In the genomic region with DNA sequence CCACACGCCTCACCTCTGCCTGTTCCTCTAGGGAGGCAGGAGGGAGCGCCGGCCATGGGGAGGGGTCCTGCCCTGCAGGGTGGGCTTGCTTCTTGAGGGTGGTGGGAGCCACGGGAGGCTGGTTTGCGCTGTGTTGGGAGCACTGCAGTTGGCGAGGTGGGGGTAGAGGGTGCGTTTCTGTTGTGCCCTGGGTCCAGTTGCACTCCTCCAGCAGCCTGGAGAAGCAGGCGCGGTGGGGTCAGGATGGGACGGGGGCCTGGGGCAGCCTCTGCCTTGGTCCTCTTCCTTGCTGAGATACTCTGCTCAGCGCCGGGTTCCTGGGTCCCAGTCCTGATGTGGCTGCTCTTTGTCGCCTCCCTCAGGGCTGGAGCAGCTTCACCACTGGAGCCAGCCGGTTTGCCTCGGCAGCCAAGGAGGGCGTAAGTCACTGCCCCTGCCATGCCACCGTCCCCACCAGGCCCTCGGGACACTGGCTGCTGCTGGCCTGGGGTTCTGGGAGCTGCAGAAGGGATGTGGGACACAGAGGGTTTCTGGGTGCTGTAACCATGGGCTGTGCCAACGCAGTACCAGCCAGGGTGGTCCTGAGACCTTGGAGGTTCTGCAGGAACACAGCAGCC, we compare ENCODE assay signal across 12 cellular contexts. TPM values are rescaled to one million over a fixed set of nuclear protein-coding genes. Genes with fewer than 3 reads are reported as not detected.
DNase-seq lines count a peak whose midpoint lies in the region; ATAC-seq, FAIRE-seq and TF ChIP-seq lines count a peak whose summit lies in the region.
"Had no signal": no experiment of that assay in that cellular context is flagged by ENCODE, and none has a peak within 500 bp of the region (broad histone marks: within the 10 kb centered on the region; RNA-seq: fewer than 3 reads in every experiment).

No MANE protein-coding gene starts in this region.

- FAIRE-seq in HTR-8/SVneo (lab: Jason Lieb, UNC) = peak; percentile 38

- H3K36me3 Mint-ChIP-seq in neural crest cell (ENCODE audit: low read depth) = no peaks in the 10 kb centered on the region
- H3K36me3 Mint-ChIP-seq in activated T-cell treated with anti-CD3 and anti-CD28 coated beads, Interleukin-2, amount 50 U/mL, for 4 hours (ENCODE audit: insufficient read depth) = peaks cover 8% of the 10 kb centered on the region
- H3K36me3 Mint-ChIP-seq: natural killer cell had no signal

- no peak for ATAC-seq in activated T-cell treated with anti-CD3 and anti-CD28 coated beads, Interleukin-2, amount 50 U/mL, for 4 hours
- no peak for ATAC-seq in HG03571 (IDR thresholded peaks at IDR 0.05; ENCODE audit: unreplicated experiment)
- ATAC-seq: natural killer cell, T-cell had no signal

- no peak overlapping the region for H3K27ac Mint-ChIP-seq in neural crest cell (ENCODE audit: unreplicated experiment)
- H3K27ac Mint-ChIP-seq: natural killer cell, T-cell had no signal

- DNase-seq in ELF-1 (ENCODE audit: low read depth, low spot score) = peak; percentile 48
- DNase-seq in HTR-8/SVneo (ENCODE audit: insufficient read length, low spot score) = no peak
- no peak for DNase-seq in astrocyte of the spinal cord (ENCODE audit: low read depth, low spot score)
- DNase-seq in neural crest cell (ENCODE audit: low read depth, low spot score) = no peak
- DNase-seq in effector CD4-positive, alpha-beta T cell = no peak
- DNase-seq in activated T-cell treated with anti-CD3 and anti-CD28 coated beads, Interleukin-2, amount 50 U/mL, for 4 hours = no peak
- DNase-seq: activated T-cell treated with anti-CD3 and anti-CD28 coated beads for 4 hours, natural killer cell, T-cell had no signal

- in situ Hi-C loops in astrocyte of the spinal cord (cut with HindIII; ENCODE audit: low sequenced_read_pairs) = no loop called here

- no peaks in the 10 kb centered on the region for H3K4me1 Mint-ChIP-seq in neural crest cell
- peaks cover 7% of the 10 kb centered on the region for H3K4me1 Mint-ChIP-seq in activated T-cell treated with anti-CD3 and anti-CD28 coated beads, Interleukin-2, amount 50 U/mL, for 4 hours (ENCODE audit: low read depth)
- H3K4me1 Mint-ChIP-seq: central memory CD8-positive, alpha-beta T cell had no signal

- no peak overlapping the region for H3K4me3 Mint-ChIP-seq in neural crest cell
- no peak overlapping the region for H3K4me3 Mint-ChIP-seq in activated T-cell treated with anti-CD3 and anti-CD28 coated beads, Interleukin-2, amount 50 U/mL, for 4 hours
- H3K4me3 Mint-ChIP-seq: central memory CD8-positive, alpha-beta T cell; natural killer cell; T-cell had no signal

- H3K4me3 ChIP-seq in astrocyte of the spinal cord (ENCODE audit: low read depth, low read length) = no peak overlapping the region
- H3K4me3 ChIP-seq: suprapubic skin had no signal

- TF ChIP-seq CTCF in astrocyte of the spinal cord (IDR thresholded peaks at IDR 0.05; ENCODE audit: low read depth, low read length) (peak; percentile 45), neural crest cell (conservative IDR thresholded peaks at IDR 0.05) (peak; percentile 49)

- H3K27me3 Mint-ChIP-seq in neural crest cell (ENCODE audit: low read depth) = no peaks in the 10 kb centered on the region
- no peaks in the 10 kb centered on the region for H3K27me3 Mint-ChIP-seq in activated T-cell treated with anti-CD3 and anti-CD28 coated beads, Interleukin-2, amount 50 U/mL, for 4 hours (ENCODE audit: low read depth)
- H3K27me3 Mint-ChIP-seq: central memory CD8-positive, alpha-beta T cell; T-cell had no signal

- no peaks in the 10 kb centered on the region for H3K9me3 Mint-ChIP-seq in neural crest cell
- H3K9me3 Mint-ChIP-seq in activated T-cell treated with anti-CD3 and anti-CD28 coated beads, Interleukin-2, amount 50 U/mL, for 4 hours = no peaks in the 10 kb centered on the region
- H3K9me3 Mint-ChIP-seq: central memory CD8-positive, alpha-beta T cell; natural killer cell; T-cell had no signal

RNA-seq across cellular contexts. Expression of a gene that starts 8.4 kb away (rescaled TPM):
- total RNA-seq in neural crest cell = 128 and 132 TPM in 2 replicates
- total RNA-seq in activated T-cell treated with anti-CD3 and anti-CD28 coated beads, Interleukin-2, amount 50 U/mL, for 4 hours = 100 to 1,000 TPM; 110 to 112 (median 110) TPM

RNA-seq across cellular contexts. Expression of a gene that starts 11.9 kb away (rescaled TPM):
- 8.9 and 10.2 TPM in 2 replicates for total RNA-seq in neural crest cell
- total RNA-seq in activated T-cell treated with anti-CD3 and anti-CD28 coated beads, Interleukin-2, amount 50 U/mL, for 4 hours = not detected
- total RNA-seq: suprapubic skin had no signal

RNA-seq across cellular contexts. Expression of a gene that starts 26.8 kb away (rescaled TPM):
- 42.4 and 44.0 TPM in 2 replicates for total RNA-seq in neural crest cell
- total RNA-seq in activated T-cell treated with anti-CD3 and anti-CD28 coated beads, Interleukin-2, amount 50 U/mL, for 4 hours = not detected
- total RNA-seq: natural killer cell, T-cell had no signal

RNA-seq across cellular contexts. Expression of a gene that starts 45.3 kb away (rescaled TPM):
- total RNA-seq in neural crest cell = 6.1 and 6.9 TPM in 2 replicates
- total RNA-seq in activated T-cell treated with anti-CD3 and anti-CD28 coated beads, Interleukin-2, amount 50 U/mL, for 4 hours = not detected
- total RNA-seq: natural killer cell, T-cell had no signal

Comparison
In these comparisons a context has a peak if more than half of its experiments do, and no peak if none do; other contexts are left out.
1. RNA of a gene that starts 26.8 kb away (total RNA-seq): 42.4 to 44.0 TPM in neural crest cell; not detected in activated T-cell treated with anti-CD3 and anti-CD28 coated beads, Interleukin-2, amount 50 U/mL, for 4 hours; every median in the first group is over 10 times any median in the second.